In genomic region chr6:129031051-129031599, GRCh38 we compare ENCODE assay signal across 18 cellular contexts.
DNase-seq lines count a peak whose midpoint lies in the region; ATAC-seq and TF ChIP-seq lines count a peak whose summit lies in the region.
"Had no signal": no experiment of that assay in that cellular context is flagged by ENCODE, and none has a peak within 500 bp of the region (broad histone marks: within the 10 kb centered on the region; RNA-seq: fewer than 3 reads in every experiment).

No MANE protein-coding gene starts in this region.

- TF ChIP-seq CTCF in A673 (conservative IDR thresholded peaks at IDR 0.05; ENCODE audit: low read depth, low read length) (no peak), astrocyte of the spinal cord (IDR thresholded peaks at IDR 0.05; ENCODE audit: low read depth, low read length) (no peak), foreskin fibroblast (IDR thresholded peaks at IDR 0.05; ENCODE audit: low read depth, low read length) (no peak)

- no peaks in the 10 kb centered on the region for H3K79me2 ChIP-seq in trophoblast cell (ENCODE audit: control insufficient read depth, insufficient read depth, low read length, poor library complexity)

- H3K23ac ChIP-seq in trophoblast cell (ENCODE audit: low read length), result no peak overlapping the region

- H4K91ac ChIP-seq in trophoblast cell (ENCODE audit: low read depth, low read length), result no peak overlapping the region

- H3K4ac ChIP-seq in trophoblast cell (ENCODE audit: low read depth, low read length), result no peak overlapping the region

- H3K4me1 ChIP-seq in A673 (ENCODE audit: insufficient read depth, low read length, poor library complexity, severe bottlenecking) (peaks cover 6% of the 10 kb centered on the region), trophoblast cell (ENCODE audit: control insufficient read depth in 1 of 2, insufficient read depth in 2 of 2, low read length in 2 of 2) (no peaks in the 10 kb centered on the region)
- H3K4me1 ChIP-seq: body of pancreas, Caco-2 had no signal

- H3K14ac ChIP-seq in trophoblast cell (ENCODE audit: low read length), result no peak overlapping the region

- no peak overlapping the region for H2AFZ ChIP-seq in trophoblast cell (ENCODE audit: insufficient read depth, low read length, poor library complexity)

- no peak overlapping the region for H2BK120ac ChIP-seq in trophoblast cell (ENCODE audit: insufficient read depth, low read length, poor library complexity)

- intact Hi-C loops in A673 (cut with micrococcal nuclease; ENCODE audit: unreplicated experiment), result no loop called here

- H3K9me3 ChIP-seq in A673 (ENCODE audit: low read depth, low read length, poor library complexity, severe bottlenecking) (no peaks in the 10 kb centered on the region), trophoblast cell (ENCODE audit: insufficient read depth, low read depth, low read length) (no peaks in the 10 kb centered on the region)
- H3K9me3 ChIP-seq: body of pancreas, Caco-2, MG63 had no signal

- H3K9ac ChIP-seq in trophoblast cell (ENCODE audit: low read length), result no peak overlapping the region

- no peak overlapping the region for H3K18ac ChIP-seq in trophoblast cell (ENCODE audit: low read length)

- H3K27ac ChIP-seq in A673 (ENCODE audit: low read depth, low read length, poor library complexity, severe bottlenecking) (peak overlapping the region; percentile 26), trophoblast cell (ENCODE audit: low read depth, low read length) (no peak overlapping the region)
- H3K27ac ChIP-seq: body of pancreas had no signal

- DNase-seq in A673 (ENCODE audit: low spot score), result peak; percentile 47
- DNase-seq in HCEC 1CT, result peak; percentile 93
- peak; percentile 52 for DNase-seq in astrocyte of the spinal cord (ENCODE audit: low read depth, low spot score)
- DNase-seq in foreskin fibroblast, result peak; percentile 72 to 73
- no peak for DNase-seq in GF-D8 (lab: John Stamatoyannopoulos, UW)
- no peak for DNase-seq in trophoblast cell
- no peak for DNase-seq in OCI-M2 (lab: John Stamatoyannopoulos, UW; ENCODE audit: unreplicated experiment)
- DNase-seq: activated effector memory CD4-positive, alpha-beta T cell treated with anti-CD3 and anti-CD28 coated beads, Interleukin-2, amount 50 U/mL, for 16 hours; body of pancreas; Caco-2; effector CD8-positive, alpha-beta T cell; GDM1; islet precursor cell; MG63; NCI-H1930; NCI-H524 treated with DMSO at 0.1 percent for 48 hours; OCI-M1 had no signal

- POLR2A ChIA-PET in A673 (lab: Charles Lee; ENCODE audit: low non-redundant PET), result no interaction called here

- H4K8ac ChIP-seq in trophoblast cell (ENCODE audit: low read depth, low read length), result no peak overlapping the region

- no peak overlapping the region for H2AK5ac ChIP-seq in trophoblast cell (ENCODE audit: low read length)

- in situ Hi-C loops in astrocyte of the spinal cord (cut with HindIII; ENCODE audit: low sequenced_read_pairs), result no loop called here

- H2BK5ac ChIP-seq in trophoblast cell (ENCODE audit: low read depth, low read length, poor library complexity), result no peak overlapping the region

- H3K4me3 ChIP-seq in A673 (ENCODE audit: low read depth, low read length, poor library complexity, severe bottlenecking) (no peak overlapping the region), astrocyte of the spinal cord (ENCODE audit: low read depth, low read length) (no peak overlapping the region), foreskin fibroblast (ENCODE audit: low read depth in 1 of 2, low read length in 2 of 2) (no peak overlapping the region), trophoblast cell (ENCODE audit: low read depth, low read length) (no peak overlapping the region)
- H3K4me3 ChIP-seq: body of pancreas, MG63 had no signal

- no peak for ATAC-seq in HG03108 (IDR thresholded peaks at IDR 0.05; ENCODE audit: unreplicated experiment)
- ATAC-seq: body of pancreas had no signal

- no peak overlapping the region for H3K4me2 ChIP-seq in trophoblast cell (ENCODE audit: low read length)

- no peak overlapping the region for H2BK12ac ChIP-seq in trophoblast cell (ENCODE audit: low read length)

- H3K27me3 ChIP-seq in A673 (replicated peaks; ENCODE audit: insufficient read depth, low read depth, low read length, poor library complexity) (no peaks in the 10 kb centered on the region), trophoblast cell (ENCODE audit: insufficient read depth, low read length) (no peaks in the 10 kb centered on the region)
- H3K27me3 ChIP-seq: body of pancreas, MG63 had no signal

- H3K79me1 ChIP-seq in trophoblast cell (ENCODE audit: low read length), result no peaks in the 10 kb centered on the region

- no peak overlapping the region for H4K12ac ChIP-seq in trophoblast cell (ENCODE audit: low read depth, low read length)

- CTCF ChIA-PET in A673 (lab: Charles Lee), result no interaction called here

- no TSS peak for BruUV-seq in A673 (replicated peaks; lab: Mats Ljungman, UMichigan)

- H3K36me3 ChIP-seq in A673 (ENCODE audit: insufficient read depth, low read length, poor library complexity, severe bottlenecking) (no peaks in the 10 kb centered on the region), trophoblast cell (ENCODE audit: control insufficient read depth in 1 of 2, insufficient read depth in 2 of 2, low read length in 2 of 2) (no peaks in the 10 kb centered on the region)
- H3K36me3 ChIP-seq: MG63 had no signal

- WGBS in trophoblast cell (ENCODE audit: extremely low coverage, insufficient coverage, insufficient read length), result no CpG with 5 or more reads among the region's 1 CpG

Comparison
In these comparisons a context has a peak if more than half of its experiments do, and no peak if none do; other contexts are left out.
1. DNase-seq: peak in A673 (single experiment), HCEC 1CT (single experiment), astrocyte of the spinal cord (single experiment) and foreskin fibroblast (2 of 2); none in GF-D8 (single experiment), trophoblast cell (0 of 2) and OCI-M2 (single experiment).